In the genomic region with DNA sequence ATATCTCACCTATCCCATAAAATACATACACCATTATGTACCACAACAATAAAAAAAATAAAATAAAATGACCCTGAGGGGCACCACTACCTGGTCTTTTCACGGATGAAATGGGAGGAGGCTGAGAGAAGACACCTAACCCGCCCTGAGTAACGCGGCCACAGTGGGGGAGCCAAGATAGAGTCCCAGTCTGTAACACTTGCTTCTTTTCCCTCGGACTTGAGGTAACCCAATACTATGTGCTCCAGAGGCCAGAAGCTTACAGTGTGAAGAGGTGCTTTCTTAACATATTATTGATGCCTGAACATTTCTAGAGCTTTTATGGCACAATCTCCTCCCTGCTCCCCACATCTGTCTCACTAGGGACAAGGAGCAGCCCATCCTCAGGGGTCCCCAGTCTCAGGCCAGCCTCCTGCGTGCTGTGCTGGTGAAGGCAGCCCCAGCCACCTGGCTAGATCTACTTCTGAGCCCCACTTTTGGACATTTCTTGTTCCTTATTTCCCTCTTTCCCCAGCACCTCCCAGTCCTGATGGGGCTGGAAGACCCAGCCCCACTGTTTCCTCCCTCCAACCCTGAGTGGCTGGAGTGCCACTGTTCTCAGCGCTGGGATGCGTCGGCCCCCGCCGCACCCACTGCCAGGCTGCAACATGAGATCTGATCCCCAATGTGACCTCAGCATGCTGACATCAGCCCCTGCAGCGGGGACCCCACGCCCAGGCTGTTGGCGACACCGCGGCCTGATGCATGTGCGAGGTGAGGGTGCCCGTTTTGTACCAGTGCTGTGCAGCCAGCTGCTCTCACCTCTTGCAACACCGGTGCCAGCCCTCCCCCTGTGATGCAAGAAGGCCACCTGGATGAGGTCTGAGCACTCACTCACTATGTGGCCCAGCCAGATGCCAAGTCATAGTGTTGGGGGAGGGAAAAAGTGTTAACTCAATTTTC, we compare ENCODE assay signal across 2 cellular contexts.
TF ChIP-seq lines count a peak whose summit lies in the region.

No MANE protein-coding gene starts in this region.

TF ChIP-seq in GM23338, 12 proteins besides CTCF, POLR2A, EP300 and RAD21 (continued from another document):
- TF ChIP-seq CREB1 (CRISPR knock-in tag; IDR thresholded peaks at IDR 0.05; ENCODE audit: low read depth) (peak; percentile 66), STAT1 (IDR thresholded peaks at IDR 0.05; ENCODE audit: unreplicated experiment) (no peak)
TF ChIP-seq in GM23338: peak in this region for 2.

TF ChIP-seq in WTC11, 78 proteins besides CTCF, POLR2A, EP300 and RAD21 (continued from another document and continues in another):
- no peak for TF ChIP-seq TP53 (CRISPR knock-in tag; IDR thresholded peaks at IDR 0.05)
- TF ChIP-seq, protein P1, sequence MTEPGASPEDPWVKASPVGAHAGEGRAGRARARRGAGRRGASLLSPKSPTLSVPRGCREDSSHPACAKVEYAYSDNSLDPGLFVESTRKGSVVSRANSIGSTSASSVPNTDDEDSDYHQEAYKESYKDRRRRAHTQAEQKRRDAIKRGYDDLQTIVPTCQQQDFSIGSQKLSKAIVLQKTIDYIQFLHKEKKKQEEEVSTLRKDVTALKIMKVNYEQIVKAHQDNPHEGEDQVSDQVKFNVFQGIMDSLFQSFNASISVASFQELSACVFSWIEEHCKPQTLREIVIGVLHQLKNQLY (CRISPR knock-in tag; IDR thresholded peaks at IDR 0.05): no peak
- no peak for TF ChIP-seq TEAD4 (CRISPR knock-in tag; IDR thresholded peaks at IDR 0.05)
- TF ChIP-seq JAZF1 (CRISPR knock-in tag; IDR thresholded peaks at IDR 0.05): no peak
- TF ChIP-seq, protein P2, sequence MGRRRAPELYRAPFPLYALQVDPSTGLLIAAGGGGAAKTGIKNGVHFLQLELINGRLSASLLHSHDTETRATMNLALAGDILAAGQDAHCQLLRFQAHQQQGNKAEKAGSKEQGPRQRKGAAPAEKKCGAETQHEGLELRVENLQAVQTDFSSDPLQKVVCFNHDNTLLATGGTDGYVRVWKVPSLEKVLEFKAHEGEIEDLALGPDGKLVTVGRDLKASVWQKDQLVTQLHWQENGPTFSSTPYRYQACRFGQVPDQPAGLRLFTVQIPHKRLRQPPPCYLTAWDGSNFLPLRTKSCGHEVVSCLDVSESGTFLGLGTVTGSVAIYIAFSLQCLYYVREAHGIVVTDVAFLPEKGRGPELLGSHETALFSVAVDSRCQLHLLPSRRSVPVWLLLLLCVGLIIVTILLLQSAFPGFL (CRISPR knock-in tag; IDR thresholded peaks at IDR 0.05; ENCODE audit: borderline replicate concordance): no peak
- no peak for TF ChIP-seq GRHL2 (CRISPR knock-in tag; IDR thresholded peaks at IDR 0.05; ENCODE audit: insufficient replicate concordance, severe bottlenecking)
- no peak for TF ChIP-seq NR1H2 (CRISPR knock-in tag; IDR thresholded peaks at IDR 0.05)
- TF ChIP-seq, protein P3, sequence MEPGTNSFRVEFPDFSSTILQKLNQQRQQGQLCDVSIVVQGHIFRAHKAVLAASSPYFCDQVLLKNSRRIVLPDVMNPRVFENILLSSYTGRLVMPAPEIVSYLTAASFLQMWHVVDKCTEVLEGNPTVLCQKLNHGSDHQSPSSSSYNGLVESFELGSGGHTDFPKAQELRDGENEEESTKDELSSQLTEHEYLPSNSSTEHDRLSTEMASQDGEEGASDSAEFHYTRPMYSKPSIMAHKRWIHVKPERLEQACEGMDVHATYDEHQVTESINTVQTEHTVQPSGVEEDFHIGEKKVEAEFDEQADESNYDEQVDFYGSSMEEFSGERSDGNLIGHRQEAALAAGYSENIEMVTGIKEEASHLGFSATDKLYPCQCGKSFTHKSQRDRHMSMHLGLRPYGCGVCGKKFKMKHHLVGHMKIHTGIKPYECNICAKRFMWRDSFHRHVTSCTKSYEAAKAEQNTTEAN (CRISPR knock-in tag; IDR thresholded peaks at IDR 0.05): no peak
- TF ChIP-seq, protein P4, sequence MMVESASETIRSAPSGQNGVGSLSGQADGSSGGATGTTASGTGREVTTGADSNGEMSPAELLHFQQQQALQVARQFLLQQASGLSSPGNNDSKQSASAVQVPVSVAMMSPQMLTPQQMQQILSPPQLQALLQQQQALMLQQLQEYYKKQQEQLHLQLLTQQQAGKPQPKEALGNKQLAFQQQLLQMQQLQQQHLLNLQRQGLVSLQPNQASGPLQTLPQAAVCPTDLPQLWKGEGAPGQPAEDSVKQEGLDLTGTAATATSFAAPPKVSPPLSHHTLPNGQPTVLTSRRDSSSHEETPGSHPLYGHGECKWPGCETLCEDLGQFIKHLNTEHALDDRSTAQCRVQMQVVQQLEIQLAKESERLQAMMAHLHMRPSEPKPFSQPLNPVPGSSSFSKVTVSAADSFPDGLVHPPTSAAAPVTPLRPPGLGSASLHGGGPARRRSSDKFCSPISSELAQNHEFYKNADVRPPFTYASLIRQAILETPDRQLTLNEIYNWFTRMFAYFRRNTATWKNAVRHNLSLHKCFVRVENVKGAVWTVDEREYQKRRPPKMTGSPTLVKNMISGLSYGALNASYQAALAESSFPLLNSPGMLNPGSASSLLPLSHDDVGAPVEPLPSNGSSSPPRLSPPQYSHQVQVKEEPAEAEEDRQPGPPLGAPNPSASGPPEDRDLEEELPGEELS (CRISPR knock-in tag; IDR thresholded peaks at IDR 0.05): no peak
- no peak for TF ChIP-seq NFYB (CRISPR knock-in tag; conservative IDR thresholded peaks at IDR 0.05; ENCODE audit: low read depth)
- TF ChIP-seq, protein P5, sequence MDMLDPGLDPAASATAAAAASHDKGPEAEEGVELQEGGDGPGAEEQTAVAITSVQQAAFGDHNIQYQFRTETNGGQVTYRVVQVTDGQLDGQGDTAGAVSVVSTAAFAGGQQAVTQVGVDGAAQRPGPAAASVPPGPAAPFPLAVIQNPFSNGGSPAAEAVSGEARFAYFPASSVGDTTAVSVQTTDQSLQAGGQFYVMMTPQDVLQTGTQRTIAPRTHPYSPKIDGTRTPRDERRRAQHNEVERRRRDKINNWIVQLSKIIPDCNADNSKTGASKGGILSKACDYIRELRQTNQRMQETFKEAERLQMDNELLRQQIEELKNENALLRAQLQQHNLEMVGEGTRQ (CRISPR knock-in tag; IDR thresholded peaks at IDR 0.05): peak; percentile 39
- TF ChIP-seq, protein P6, sequence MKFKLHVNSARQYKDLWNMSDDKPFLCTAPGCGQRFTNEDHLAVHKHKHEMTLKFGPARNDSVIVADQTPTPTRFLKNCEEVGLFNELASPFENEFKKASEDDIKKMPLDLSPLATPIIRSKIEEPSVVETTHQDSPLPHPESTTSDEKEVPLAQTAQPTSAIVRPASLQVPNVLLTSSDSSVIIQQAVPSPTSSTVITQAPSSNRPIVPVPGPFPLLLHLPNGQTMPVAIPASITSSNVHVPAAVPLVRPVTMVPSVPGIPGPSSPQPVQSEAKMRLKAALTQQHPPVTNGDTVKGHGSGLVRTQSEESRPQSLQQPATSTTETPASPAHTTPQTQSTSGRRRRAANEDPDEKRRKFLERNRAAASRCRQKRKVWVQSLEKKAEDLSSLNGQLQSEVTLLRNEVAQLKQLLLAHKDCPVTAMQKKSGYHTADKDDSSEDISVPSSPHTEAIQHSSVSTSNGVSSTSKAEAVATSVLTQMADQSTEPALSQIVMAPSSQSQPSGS (CRISPR knock-in tag; IDR thresholded peaks at IDR 0.05; ENCODE audit: borderline replicate concordance, low read depth): no peak
- TF ChIP-seq ETV6 (CRISPR knock-in tag; IDR thresholded peaks at IDR 0.05): no peak
- TF ChIP-seq, protein P7, sequence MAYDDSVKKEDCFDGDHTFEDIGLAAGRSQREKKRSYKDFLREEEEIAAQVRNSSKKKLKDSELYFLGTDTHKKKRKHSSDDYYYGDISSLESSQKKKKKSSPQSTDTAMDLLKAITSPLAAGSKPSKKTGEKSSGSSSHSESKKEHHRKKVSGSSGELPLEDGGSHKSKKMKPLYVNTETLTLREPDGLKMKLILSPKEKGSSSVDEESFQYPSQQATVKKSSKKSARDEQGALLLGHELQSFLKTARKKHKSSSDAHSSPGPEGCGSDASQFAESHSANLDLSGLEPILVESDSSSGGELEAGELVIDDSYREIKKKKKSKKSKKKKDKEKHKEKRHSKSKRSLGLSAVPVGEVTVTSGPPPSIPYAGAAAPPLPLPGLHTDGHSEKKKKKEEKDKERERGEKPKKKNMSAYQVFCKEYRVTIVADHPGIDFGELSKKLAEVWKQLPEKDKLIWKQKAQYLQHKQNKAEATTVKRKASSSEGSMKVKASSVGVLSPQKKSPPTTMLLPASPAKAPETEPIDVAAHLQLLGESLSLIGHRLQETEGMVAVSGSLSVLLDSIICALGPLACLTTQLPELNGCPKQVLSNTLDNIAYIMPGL (CRISPR knock-in tag; IDR thresholded peaks at IDR 0.05): no peak
- TF ChIP-seq, protein P8, sequence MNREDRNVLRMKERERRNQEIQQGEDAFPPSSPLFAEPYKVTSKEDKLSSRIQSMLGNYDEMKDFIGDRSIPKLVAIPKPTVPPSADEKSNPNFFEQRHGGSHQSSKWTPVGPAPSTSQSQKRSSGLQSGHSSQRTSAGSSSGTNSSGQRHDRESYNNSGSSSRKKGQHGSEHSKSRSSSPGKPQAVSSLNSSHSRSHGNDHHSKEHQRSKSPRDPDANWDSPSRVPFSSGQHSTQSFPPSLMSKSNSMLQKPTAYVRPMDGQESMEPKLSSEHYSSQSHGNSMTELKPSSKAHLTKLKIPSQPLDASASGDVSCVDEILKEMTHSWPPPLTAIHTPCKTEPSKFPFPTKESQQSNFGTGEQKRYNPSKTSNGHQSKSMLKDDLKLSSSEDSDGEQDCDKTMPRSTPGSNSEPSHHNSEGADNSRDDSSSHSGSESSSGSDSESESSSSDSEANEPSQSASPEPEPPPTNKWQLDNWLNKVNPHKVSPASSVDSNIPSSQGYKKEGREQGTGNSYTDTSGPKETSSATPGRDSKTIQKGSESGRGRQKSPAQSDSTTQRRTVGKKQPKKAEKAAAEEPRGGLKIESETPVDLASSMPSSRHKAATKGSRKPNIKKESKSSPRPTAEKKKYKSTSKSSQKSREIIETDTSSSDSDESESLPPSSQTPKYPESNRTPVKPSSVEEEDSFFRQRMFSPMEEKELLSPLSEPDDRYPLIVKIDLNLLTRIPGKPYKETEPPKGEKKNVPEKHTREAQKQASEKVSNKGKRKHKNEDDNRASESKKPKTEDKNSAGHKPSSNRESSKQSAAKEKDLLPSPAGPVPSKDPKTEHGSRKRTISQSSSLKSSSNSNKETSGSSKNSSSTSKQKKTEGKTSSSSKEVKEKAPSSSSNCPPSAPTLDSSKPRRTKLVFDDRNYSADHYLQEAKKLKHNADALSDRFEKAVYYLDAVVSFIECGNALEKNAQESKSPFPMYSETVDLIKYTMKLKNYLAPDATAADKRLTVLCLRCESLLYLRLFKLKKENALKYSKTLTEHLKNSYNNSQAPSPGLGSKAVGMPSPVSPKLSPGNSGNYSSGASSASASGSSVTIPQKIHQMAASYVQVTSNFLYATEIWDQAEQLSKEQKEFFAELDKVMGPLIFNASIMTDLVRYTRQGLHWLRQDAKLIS (CRISPR knock-in tag; IDR thresholded peaks at IDR 0.05; ENCODE audit: borderline replicate concordance): no peak
- no peak for TF ChIP-seq SP1 (CRISPR knock-in tag; conservative IDR thresholded peaks at IDR 0.05)
- no peak for TF ChIP-seq OVOL2 (CRISPR knock-in tag; IDR thresholded peaks at IDR 0.05; ENCODE audit: borderline replicate concordance)
- TF ChIP-seq, protein P9, sequence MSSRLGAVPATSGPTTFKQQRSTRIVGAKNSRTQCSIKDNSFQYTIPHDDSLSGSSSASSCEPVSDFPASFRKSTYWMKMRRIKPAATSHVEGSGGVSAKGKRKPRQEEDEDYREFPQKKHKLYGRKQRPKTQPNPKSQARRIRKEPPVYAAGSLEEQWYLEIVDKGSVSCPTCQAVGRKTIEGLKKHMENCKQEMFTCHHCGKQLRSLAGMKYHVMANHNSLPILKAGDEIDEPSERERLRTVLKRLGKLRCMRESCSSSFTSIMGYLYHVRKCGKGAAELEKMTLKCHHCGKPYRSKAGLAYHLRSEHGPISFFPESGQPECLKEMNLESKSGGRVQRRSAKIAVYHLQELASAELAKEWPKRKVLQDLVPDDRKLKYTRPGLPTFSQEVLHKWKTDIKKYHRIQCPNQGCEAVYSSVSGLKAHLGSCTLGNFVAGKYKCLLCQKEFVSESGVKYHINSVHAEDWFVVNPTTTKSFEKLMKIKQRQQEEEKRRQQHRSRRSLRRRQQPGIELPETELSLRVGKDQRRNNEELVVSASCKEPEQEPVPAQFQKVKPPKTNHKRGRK (CRISPR knock-in tag; IDR thresholded peaks at IDR 0.05; ENCODE audit: borderline replicate concordance): no peak
- TF ChIP-seq TEAD1 (CRISPR knock-in tag; IDR thresholded peaks at IDR 0.05): no peak; the same call in 1 of the 2 replicates
- no peak for TF ChIP-seq ZNF671 (CRISPR knock-in tag; IDR thresholded peaks at IDR 0.05)
- TF ChIP-seq NFATC4 (CRISPR knock-in tag; IDR thresholded peaks at IDR 0.05): no peak
- TF ChIP-seq JUN (CRISPR knock-in tag; IDR thresholded peaks at IDR 0.05): no peak
- TF ChIP-seq, protein P10, sequence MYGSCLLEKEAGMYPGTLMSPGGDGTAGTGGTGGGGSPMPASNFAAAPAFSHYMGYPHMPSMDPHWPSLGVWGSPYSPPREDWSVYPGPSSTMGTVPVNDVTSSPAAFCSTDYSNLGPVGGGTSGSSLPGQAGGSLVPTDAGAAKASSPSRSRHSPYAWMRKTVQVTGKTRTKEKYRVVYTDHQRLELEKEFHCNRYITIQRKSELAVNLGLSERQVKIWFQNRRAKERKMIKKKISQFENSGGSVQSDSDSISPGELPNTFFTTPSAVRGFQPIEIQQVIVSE (CRISPR knock-in tag; IDR thresholded peaks at IDR 0.05; ENCODE audit: borderline replicate concordance): no peak
- TF ChIP-seq, protein P11, sequence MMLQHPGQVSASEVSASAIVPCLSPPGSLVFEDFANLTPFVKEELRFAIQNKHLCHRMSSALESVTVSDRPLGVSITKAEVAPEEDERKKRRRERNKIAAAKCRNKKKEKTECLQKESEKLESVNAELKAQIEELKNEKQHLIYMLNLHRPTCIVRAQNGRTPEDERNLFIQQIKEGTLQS (CRISPR knock-in tag; conservative IDR thresholded peaks at IDR 0.05): no peak
- TF ChIP-seq, protein P12, sequence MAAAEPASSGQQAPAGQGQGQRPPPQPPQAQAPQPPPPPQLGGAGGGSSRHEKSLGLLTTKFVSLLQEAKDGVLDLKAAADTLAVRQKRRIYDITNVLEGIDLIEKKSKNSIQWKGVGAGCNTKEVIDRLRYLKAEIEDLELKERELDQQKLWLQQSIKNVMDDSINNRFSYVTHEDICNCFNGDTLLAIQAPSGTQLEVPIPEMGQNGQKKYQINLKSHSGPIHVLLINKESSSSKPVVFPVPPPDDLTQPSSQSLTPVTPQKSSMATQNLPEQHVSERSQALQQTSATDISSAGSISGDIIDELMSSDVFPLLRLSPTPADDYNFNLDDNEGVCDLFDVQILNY (CRISPR knock-in tag; IDR thresholded peaks at IDR 0.05): no peak
- no peak for TF ChIP-seq ZNF263 (CRISPR knock-in tag; IDR thresholded peaks at IDR 0.05; ENCODE audit: low read depth)
- no peak for TF ChIP-seq MXD4 (CRISPR knock-in tag; IDR thresholded peaks at IDR 0.05; ENCODE audit: borderline replicate concordance)
- TF ChIP-seq ZNF423 (CRISPR knock-in tag; IDR thresholded peaks at IDR 0.05): peak; percentile 81
- TF ChIP-seq SMAD3 (CRISPR knock-in tag; IDR thresholded peaks at IDR 0.05; ENCODE audit: borderline replicate concordance): no peak
- TF ChIP-seq ZNF121 (CRISPR knock-in tag; IDR thresholded peaks at IDR 0.05): no peak
- TF ChIP-seq FOXK1 (CRISPR knock-in tag; IDR thresholded peaks at IDR 0.05): peak; percentile 64; the same call in 1 of the 2 replicates
- no peak for TF ChIP-seq MYBL2 (CRISPR knock-in tag; IDR thresholded peaks at IDR 0.05)
- no peak for TF ChIP-seq PRRX2 (CRISPR knock-in tag; IDR thresholded peaks at IDR 0.05)
- TF ChIP-seq ZNF317 (CRISPR knock-in tag; IDR thresholded peaks at IDR 0.05; ENCODE audit: borderline replicate concordance, low read depth): no peak
